ENCODE assay signal across 1 cellular context in the genomic region with DNA sequence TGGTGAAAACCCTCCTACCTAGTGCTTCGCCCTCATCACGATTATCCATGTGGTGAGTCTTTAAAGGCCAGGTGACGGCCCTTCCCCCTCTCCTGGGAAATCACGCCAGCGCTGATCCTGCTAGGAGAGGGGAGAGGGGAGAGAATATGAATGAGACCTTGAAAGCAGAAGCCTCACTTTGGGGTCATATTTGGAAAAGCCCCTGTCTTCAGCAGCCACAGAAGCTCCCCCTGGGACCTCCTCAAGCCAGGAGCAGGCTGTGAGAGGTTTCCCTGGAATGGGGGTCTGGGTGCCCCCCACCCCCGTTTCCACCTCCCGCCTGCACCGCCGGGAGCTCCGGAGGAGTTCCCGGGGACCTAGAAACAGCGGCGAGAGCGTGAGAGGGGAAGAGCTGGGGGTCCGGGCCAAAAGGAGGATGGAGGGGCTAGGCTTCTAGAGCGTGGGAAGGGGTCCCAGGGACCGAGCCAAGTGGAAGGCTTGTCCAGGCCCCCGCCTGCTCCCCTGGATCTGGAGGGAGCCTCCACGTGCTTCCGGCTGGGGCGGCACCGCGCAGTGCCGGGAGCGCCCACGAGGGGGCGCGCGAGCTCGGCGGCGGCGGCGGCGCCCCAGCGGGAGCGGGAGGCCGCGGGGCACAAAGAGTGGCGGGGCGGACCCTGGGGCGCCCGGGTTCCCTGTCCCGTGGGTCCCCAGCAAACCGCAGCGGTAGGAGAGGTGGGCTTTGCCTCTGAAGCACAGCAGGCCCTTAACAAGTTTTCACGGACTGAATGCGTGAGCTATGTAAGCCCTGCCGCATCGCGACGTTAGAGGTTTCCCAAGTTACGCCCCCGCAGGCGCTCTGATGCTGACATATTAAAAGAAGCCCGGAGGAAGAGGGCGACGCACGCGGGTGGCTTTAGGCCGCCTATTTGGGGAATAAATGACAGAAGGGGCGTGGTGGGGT.
TF ChIP-seq lines count a peak whose summit lies in the region.

No MANE protein-coding gene starts in this region.

TF ChIP-seq in HepG2, 621 proteins besides CTCF, POLR2A, EP300 and RAD21 (continued from another document and continues in another):
- TF ChIP-seq, protein P1, sequence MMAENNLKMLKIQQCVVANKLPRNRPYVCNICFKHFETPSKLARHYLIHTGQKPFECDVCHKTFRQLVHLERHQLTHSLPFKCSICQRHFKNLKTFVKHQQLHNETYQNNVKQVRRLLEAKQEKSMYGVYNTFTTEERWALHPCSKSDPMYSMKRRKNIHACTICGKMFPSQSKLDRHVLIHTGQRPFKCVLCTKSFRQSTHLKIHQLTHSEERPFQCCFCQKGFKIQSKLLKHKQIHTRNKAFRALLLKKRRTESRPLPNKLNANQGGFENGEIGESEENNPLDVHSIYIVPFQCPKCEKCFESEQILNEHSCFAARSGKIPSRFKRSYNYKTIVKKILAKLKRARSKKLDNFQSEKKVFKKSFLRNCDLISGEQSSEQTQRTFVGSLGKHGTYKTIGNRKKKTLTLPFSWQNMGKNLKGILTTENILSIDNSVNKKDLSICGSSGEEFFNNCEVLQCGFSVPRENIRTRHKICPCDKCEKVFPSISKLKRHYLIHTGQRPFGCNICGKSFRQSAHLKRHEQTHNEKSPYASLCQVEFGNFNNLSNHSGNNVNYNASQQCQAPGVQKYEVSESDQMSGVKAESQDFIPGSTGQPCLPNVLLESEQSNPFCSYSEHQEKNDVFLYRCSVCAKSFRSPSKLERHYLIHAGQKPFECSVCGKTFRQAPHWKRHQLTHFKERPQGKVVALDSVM (CRISPR knock-in tag; IDR thresholded peaks at IDR 0.05), result peak; percentile 44; the same call in 1 of the 2 replicates
- TF ChIP-seq ZNF224 (CRISPR knock-in tag; IDR thresholded peaks at IDR 0.05) (no peak), YY1 (IDR thresholded peaks at IDR 0.05; ENCODE audit: insufficient read depth, insufficient replicate concordance, low read depth, low read length) (peak; percentile 53), PTBP1 (IDR thresholded peaks at IDR 0.05; ENCODE audit: low read depth, low read length, poor library complexity, severe bottlenecking) (no peak), ZNF496 (CRISPR knock-in tag; IDR thresholded peaks at IDR 0.05; ENCODE audit: insufficient replicate concordance) (no peak), NFYC (CRISPR knock-in tag; IDR thresholded peaks at IDR 0.05) (no peak), NFKBIZ (CRISPR knock-in tag; IDR thresholded peaks at IDR 0.05) (no peak), ZNF607 (CRISPR knock-in tag; IDR thresholded peaks at IDR 0.05; ENCODE audit: borderline replicate concordance) (peak; percentile 69; the same call in 1 of the 2 replicates), ZNF746 (CRISPR knock-in tag; IDR thresholded peaks at IDR 0.05) (peak; percentile 40; the same call in 1 of the 2 replicates), ZNF235 (CRISPR knock-in tag; IDR thresholded peaks at IDR 0.05; ENCODE audit: borderline replicate concordance) (no peak), SOX5 (CRISPR knock-in tag; IDR thresholded peaks at IDR 0.05; ENCODE audit: borderline replicate concordance) (no peak), JUND (CRISPR knock-in tag; IDR thresholded peaks at IDR 0.05) (no peak), GATAD1 (CRISPR knock-in tag; IDR thresholded peaks at IDR 0.05) (no peak), SMAD3 (CRISPR knock-in tag; IDR thresholded peaks at IDR 0.05) (0 out of 2 replicates have a peak, but pooled peaks have one; percentile 19), ZZZ3 (CRISPR knock-in tag; IDR thresholded peaks at IDR 0.05; ENCODE audit: borderline replicate concordance) (no peak), KDM5A (IDR thresholded peaks at IDR 0.05; ENCODE audit: borderline replicate concordance, low read length) (no peak), SOX13 (IDR thresholded peaks at IDR 0.05) (no peak), SOX13 (CRISPR knock-in tag; conservative IDR thresholded peaks at IDR 0.05 in 1 of 2, IDR thresholded peaks at IDR 0.05 in 1 of 2) (no peak), ZNF776 (CRISPR knock-in tag; IDR thresholded peaks at IDR 0.05) (no peak), NR2F2 (IDR thresholded peaks at IDR 0.05; ENCODE audit: borderline replicate concordance, low read depth) (no peak), GLI4 (CRISPR knock-in tag; IDR thresholded peaks at IDR 0.05; ENCODE audit: borderline replicate concordance) (no peak), ZNF660 (CRISPR knock-in tag; IDR thresholded peaks at IDR 0.05; ENCODE audit: borderline replicate concordance, low read depth) (no peak), KDM6A (CRISPR knock-in tag; IDR thresholded peaks at IDR 0.05; ENCODE audit: low read depth) (no peak), TMF1 (CRISPR knock-in tag; IDR thresholded peaks at IDR 0.05; ENCODE audit: low read depth) (no peak), PRPF4 (IDR thresholded peaks at IDR 0.05; ENCODE audit: low read depth, low read length, poor library complexity, severe bottlenecking) (no peak), NAIF1 (CRISPR knock-in tag; IDR thresholded peaks at IDR 0.05; ENCODE audit: borderline replicate concordance) (no peak), ZBTB7A (CRISPR knock-in tag; IDR thresholded peaks at IDR 0.05) (no peak), RFX3 (CRISPR knock-in tag; IDR thresholded peaks at IDR 0.05) (no peak), NR1H2 (CRISPR knock-in tag; IDR thresholded peaks at IDR 0.05; ENCODE audit: borderline replicate concordance, low read depth) (no peak), LCORL (IDR thresholded peaks at IDR 0.05) (no peak), LCORL (CRISPR knock-in tag; IDR thresholded peaks at IDR 0.05) (0 out of 2 replicates have a peak, but pooled peaks have one; percentile 14), ZSCAN30 (CRISPR knock-in tag; IDR thresholded peaks at IDR 0.05) (no peak), GATAD2A (CRISPR knock-in tag; IDR thresholded peaks at IDR 0.05) (no peak), KLF15 (CRISPR knock-in tag; IDR thresholded peaks at IDR 0.05; ENCODE audit: borderline replicate concordance) (0 out of 2 replicates have a peak, but pooled peaks have one; percentile 41), ZNF282 (IDR thresholded peaks at IDR 0.05; ENCODE audit: partially characterized antibody) (no peak), NONO (IDR thresholded peaks at IDR 0.05) (no peak), NONO (CRISPR knock-in tag; conservative IDR thresholded peaks at IDR 0.05) (no peak), NCOA2 (CRISPR knock-in tag; IDR thresholded peaks at IDR 0.05) (no peak), JDP2 (CRISPR knock-in tag; IDR thresholded peaks at IDR 0.05; ENCODE audit: borderline replicate concordance) (no peak), ZKSCAN8 (CRISPR knock-in tag; IDR thresholded peaks at IDR 0.05; ENCODE audit: borderline replicate concordance) (no peak), CCAR2 (optimal IDR thresholded peaks at IDR 0.05; ENCODE audit: low read depth, low read length) (no peak), ZFY (CRISPR knock-in tag; IDR thresholded peaks at IDR 0.05) (peak; percentile 70)
- TF ChIP-seq, protein P2, sequence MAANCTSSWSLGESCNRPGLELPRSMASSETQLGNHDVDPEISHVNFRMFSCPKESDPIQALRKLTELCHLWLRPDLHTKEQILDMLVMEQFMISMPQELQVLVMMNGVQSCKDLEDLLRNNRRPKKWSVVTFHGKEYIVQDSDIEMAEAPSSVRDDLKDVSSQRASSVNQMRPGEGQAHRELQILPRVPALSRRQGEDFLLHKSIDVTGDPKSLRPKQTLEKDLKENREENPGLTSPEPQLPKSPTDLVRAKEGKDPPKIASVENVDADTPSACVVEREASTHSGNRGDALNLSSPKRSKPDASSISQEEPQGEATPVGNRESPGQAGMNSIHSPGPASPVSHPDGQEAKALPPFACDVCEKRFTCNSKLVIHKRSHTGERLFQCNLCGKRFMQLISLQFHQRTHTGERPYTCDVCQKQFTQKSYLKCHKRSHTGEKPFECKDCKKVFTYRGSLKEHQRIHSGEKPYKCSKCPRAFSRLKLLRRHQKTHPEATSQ (CRISPR knock-in tag; IDR thresholded peaks at IDR 0.05; ENCODE audit: borderline replicate concordance), result no peak
- TF ChIP-seq, protein P3, sequence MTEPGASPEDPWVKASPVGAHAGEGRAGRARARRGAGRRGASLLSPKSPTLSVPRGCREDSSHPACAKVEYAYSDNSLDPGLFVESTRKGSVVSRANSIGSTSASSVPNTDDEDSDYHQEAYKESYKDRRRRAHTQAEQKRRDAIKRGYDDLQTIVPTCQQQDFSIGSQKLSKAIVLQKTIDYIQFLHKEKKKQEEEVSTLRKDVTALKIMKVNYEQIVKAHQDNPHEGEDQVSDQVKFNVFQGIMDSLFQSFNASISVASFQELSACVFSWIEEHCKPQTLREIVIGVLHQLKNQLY (CRISPR knock-in tag; IDR thresholded peaks at IDR 0.05), result no peak
- TF ChIP-seq, protein P4, sequence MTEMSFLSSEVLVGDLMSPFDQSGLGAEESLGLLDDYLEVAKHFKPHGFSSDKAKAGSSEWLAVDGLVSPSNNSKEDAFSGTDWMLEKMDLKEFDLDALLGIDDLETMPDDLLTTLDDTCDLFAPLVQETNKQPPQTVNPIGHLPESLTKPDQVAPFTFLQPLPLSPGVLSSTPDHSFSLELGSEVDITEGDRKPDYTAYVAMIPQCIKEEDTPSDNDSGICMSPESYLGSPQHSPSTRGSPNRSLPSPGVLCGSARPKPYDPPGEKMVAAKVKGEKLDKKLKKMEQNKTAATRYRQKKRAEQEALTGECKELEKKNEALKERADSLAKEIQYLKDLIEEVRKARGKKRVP (CRISPR knock-in tag; IDR thresholded peaks at IDR 0.05), result 0 out of 4 replicates have a peak, but pooled peaks of 1 of the 2 experiments have one; percentile 14
- TF ChIP-seq, protein P5, sequence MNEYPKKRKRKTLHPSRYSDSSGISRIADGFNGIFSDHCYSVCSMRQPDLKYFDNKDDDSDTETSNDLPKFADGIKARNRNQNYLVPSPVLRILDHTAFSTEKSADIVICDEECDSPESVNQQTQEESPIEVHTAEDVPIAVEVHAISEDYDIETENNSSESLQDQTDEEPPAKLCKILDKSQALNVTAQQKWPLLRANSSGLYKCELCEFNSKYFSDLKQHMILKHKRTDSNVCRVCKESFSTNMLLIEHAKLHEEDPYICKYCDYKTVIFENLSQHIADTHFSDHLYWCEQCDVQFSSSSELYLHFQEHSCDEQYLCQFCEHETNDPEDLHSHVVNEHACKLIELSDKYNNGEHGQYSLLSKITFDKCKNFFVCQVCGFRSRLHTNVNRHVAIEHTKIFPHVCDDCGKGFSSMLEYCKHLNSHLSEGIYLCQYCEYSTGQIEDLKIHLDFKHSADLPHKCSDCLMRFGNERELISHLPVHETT (CRISPR knock-in tag; conservative IDR thresholded peaks at IDR 0.05), result no peak
- TF ChIP-seq, protein P6, sequence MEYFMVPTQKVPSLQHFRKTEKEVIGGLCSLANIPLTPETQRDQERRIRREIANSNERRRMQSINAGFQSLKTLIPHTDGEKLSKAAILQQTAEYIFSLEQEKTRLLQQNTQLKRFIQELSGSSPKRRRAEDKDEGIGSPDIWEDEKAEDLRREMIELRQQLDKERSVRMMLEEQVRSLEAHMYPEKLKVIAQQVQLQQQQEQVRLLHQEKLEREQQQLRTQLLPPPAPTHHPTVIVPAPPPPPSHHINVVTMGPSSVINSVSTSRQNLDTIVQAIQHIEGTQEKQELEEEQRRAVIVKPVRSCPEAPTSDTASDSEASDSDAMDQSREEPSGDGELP (IDR thresholded peaks at IDR 0.05; ENCODE audit: borderline replicate concordance, low read depth), result no peak
- TF ChIP-seq, protein P7, sequence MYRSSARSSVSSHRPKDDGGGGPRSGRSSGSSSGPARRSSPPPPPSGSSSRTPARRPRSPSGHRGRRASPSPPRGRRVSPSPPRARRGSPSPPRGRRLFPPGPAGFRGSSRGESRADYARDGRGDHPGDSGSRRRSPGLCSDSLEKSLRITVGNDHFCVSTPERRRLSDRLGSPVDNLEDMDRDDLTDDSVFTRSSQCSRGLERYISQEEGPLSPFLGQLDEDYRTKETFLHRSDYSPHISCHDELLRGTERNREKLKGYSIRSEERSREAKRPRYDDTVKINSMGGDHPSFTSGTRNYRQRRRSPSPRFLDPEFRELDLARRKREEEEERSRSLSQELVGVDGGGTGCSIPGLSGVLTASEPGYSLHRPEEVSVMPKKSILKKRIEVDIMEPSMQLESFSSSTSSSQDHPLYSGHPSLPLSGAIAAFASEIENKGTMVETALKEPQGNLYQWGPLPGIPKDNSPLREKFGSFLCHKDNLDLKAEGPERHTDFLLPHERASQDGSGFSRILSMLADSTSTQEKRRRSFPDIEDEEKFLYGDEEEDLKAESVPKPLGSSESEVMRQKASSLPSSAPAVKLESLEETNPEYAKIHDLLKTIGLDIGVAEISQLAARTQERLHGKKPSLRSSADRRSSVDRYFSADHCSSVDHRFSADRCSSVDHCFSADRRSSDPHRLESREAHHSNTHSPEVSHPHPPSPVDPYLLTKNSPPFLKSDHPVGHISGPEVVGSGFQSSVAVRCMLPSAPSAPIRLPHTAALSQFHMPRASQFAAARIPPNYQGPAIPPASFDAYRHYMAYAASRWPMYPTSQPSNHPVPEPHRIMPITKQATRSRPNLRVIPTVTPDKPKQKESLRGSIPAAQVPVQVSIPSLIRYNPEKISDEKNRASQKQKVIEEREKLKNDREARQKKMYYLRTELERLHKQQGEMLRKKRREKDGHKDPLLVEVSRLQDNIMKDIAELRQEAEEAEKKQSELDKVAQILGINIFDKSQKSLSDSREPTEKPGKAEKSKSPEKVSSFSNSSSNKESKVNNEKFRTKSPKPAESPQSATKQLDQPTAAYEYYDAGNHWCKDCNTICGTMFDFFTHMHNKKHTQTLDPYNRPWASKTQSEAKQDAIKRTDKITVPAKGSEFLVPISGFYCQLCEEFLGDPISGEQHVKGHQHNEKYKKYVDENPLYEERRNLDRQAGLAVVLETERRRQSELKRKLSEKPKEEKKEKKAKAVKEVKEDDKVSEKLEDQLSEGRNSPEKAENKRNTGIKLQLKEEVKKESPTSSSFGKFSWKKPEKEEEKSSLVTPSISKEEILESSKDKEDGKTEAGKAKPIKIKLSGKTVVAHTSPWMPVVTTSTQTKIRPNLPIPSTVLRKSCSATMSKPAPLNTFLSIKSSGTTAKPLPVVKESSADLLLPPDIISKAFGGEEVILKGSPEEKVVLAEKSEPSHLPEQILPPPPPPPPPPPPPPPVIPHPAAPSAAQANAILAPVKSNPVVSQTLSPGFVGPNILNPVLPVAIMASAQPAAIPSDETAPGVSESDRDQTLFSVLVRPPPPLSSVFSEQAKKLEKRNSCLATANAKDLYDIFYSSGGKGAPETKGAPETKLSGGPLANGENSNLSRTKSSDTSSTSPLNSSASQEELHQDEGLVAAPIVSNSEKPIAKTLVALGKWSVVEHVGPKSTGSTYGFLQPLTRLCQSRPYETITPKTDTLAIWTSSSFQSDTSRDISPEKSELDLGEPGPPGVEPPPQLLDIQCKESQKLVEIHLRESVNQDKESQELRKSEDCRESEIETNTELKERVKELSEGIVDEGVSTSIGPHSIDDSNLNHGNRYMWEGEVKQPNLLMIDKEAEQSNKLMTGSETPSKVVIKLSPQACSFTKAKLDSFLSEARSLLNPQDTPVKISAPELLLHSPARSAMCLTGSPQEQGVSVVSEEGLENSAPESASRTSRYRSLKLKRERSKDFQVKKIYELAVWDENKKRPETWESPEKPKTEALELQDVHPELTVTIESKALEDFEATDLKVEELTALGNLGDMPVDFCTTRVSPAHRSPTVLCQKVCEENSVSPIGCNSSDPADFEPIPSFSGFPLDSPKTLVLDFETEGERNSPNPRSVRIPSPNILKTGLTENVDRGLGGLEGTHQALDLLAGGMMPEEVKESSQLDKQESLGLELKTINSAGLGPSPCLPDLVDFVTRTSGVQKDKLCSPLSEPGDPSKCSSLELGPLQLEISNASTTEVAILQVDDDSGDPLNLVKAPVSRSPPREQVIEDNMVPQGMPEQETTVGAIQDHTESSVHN (CRISPR knock-in tag; IDR thresholded peaks at IDR 0.05), result no peak
